Comparison of ENCODE assay signal across 11 cellular contexts in genomic region chr14:75340921-75341320, GRCh38.
A peak's percentile ranks its signal among the peaks of the same experiment; 100 is the strongest.
DNase-seq lines count a peak whose midpoint lies in the region; ATAC-seq and TF ChIP-seq lines count a peak whose summit lies in the region.
"Had no signal": no experiment of that assay in that cellular context is flagged by ENCODE, and none has a peak within 500 bp of the region (broad histone marks: within the 10 kb centered on the region; RNA-seq: fewer than 3 reads in every experiment).

No MANE protein-coding gene starts in this region.

- peaks cover 17% of the 10 kb centered on the region for H3K9me3 Mint-ChIP-seq in endodermal cell
- H3K9me3 Mint-ChIP-seq: activated B cell treated with CpG ODN at 0.5 μM for 24 hours had no signal

- no peak overlapping the region for H3K4me3 ChIP-seq in endodermal cell (ENCODE audit: low read length)

- H3K4me1 ChIP-seq in endodermal cell (ENCODE audit: control insufficient read depth, insufficient read depth, low read length) = no peaks in the 10 kb centered on the region

- TF ChIP-seq CTCF in C4-2B (conservative IDR thresholded peaks at IDR 0.05) = no peak
- no peak for TF ChIP-seq CTCF in endodermal cell (conservative IDR thresholded peaks at IDR 0.05)

- no peak overlapping the region for H3K9ac ChIP-seq in endodermal cell (ENCODE audit: extremely low read depth, low read length, poor library complexity, severe bottlenecking)

- 82 to 86% methylated on average over 6 to 8 of the region's 8 CpGs for WGBS in endodermal cell (ENCODE audit: insufficient coverage in 1 of 2, insufficient read length in 1 of 2), 2 experiments

- ATAC-seq in Right ventricle myocardium inferior (peak; percentile 93), HG02678 (IDR thresholded peaks at IDR 0.05; ENCODE audit: unreplicated experiment) (no peak)
- no peak for ATAC-seq in activated CD4-positive, CD25-positive, alpha-beta regulatory T cell treated with anti-CD3 and anti-CD28 coated beads, Interleukin-2, amount 50 U/mL, for 24 hours

- no peaks in the 10 kb centered on the region for H3K27me3 ChIP-seq in endodermal cell (ENCODE audit: control insufficient read depth, insufficient read depth, low read length, poor library complexity, severe bottlenecking)

- H3K9me3 ChIP-seq in endodermal cell (ENCODE audit: control insufficient read depth, low read length) = no peaks in the 10 kb centered on the region

- intact Hi-C loops in Right ventricle myocardium inferior (cut with DNase I) = loop anchor here (1.0 to 2.0 kb wide), 4 partner anchors 26 to 86 kb away; no protein-coding TSS in a partner anchor

- peak overlapping the region; percentile 7; the same call in 1 of the 2 replicates for H3K27ac ChIP-seq in C4-2B
- H3K27ac ChIP-seq in endodermal cell (ENCODE audit: low read depth, low read length) = no peak overlapping the region

- no peaks in the 10 kb centered on the region for H3K36me3 Mint-ChIP-seq in endodermal cell (ENCODE audit: low read depth)

- H3K36me3 ChIP-seq in endodermal cell (ENCODE audit: control insufficient read depth, insufficient read depth, low read length) = no peaks in the 10 kb centered on the region

- H3K27me3 Mint-ChIP-seq in endodermal cell (ENCODE audit: insufficient read depth) = peaks cover 18% of the 10 kb centered on the region
- H3K27me3 Mint-ChIP-seq: activated B cell treated with CpG ODN at 0.5 μM for 24 hours had no signal

- no peak overlapping the region for H3K4me3 Mint-ChIP-seq in endodermal cell
- H3K4me3 Mint-ChIP-seq: activated B cell treated with CpG ODN at 0.5 μM for 24 hours, memory B cell had no signal

- H3K4me1 Mint-ChIP-seq in endodermal cell = no peaks in the 10 kb centered on the region

- DNase-seq in SKM-1 treated with dmso at 0.1 percent for 144 hours (lab: John Stamatoyannopoulos, UW; ENCODE audit: unreplicated experiment) = peak; percentile 69
- peak; percentile 90 for DNase-seq in Right ventricle myocardium inferior (ENCODE audit: missing footprints)
- peak; percentile 85 for DNase-seq in pons (ENCODE audit: low spot score)
- no peak for DNase-seq in endodermal cell
- no peak for DNase-seq in cortex of kidney (lab: John Stamatoyannopoulos, UW)
- DNase-seq: activated B cell treated with CpG ODN at 0.5 μM for 24 hours, NCI-H510A had no signal

- H3K27ac Mint-ChIP-seq in endodermal cell = no peak overlapping the region
- H3K27ac Mint-ChIP-seq: memory B cell had no signal

Comparison
In these comparisons a context has a peak if more than half of its experiments do, and no peak if none do; other contexts are left out.
1. DNase-seq: peak in SKM-1 treated with dmso at 0.1 percent for 144 hours (single experiment), Right ventricle myocardium inferior (single experiment) and pons (single experiment); none in endodermal cell (single experiment) and cortex of kidney (single experiment).